10 cellular contexts compared by ENCODE assay signal in genomic region chr17:35907266-35907637, GRCh38. TPM values are rescaled to one million over a fixed set of nuclear protein-coding genes. Genes with fewer than 3 reads are reported as not detected.
"Had no signal": no experiment of that assay in that cellular context is flagged by ENCODE, and none has a peak within 500 bp of the region (broad histone marks: within the 10 kb centered on the region; RNA-seq: fewer than 3 reads in every experiment).

No MANE protein-coding gene starts in this region.

- H3K4me3 ChIP-seq: GM23248, HAP-1 had no signal

- DNase-seq: GOT3, H7, KG1 had no signal

- H3K9ac ChIP-seq: GM23248 had no signal

- H2AFZ ChIP-seq: GM23248 had no signal

- H3K36me3 ChIP-seq: HAP-1 had no signal

- H3K9me3 ChIP-seq: HAP-1 had no signal

- H3K27ac ChIP-seq: GM23248, HL-60 had no signal

RNA-seq across cellular contexts. Expression of gene RDM1, which starts 23.3 kb away (rescaled TPM):
- total RNA-seq: GM23248 had no signal
- polyA plus RNA-seq: GM23248, IgD-negative memory B cell had no signal

RNA-seq across cellular contexts. Expression of gene CCL5, which starts 27.1 kb away (rescaled TPM):
- total RNA-seq: GM23248, H4, H7, HT1080 had no signal
- polyA plus RNA-seq: GM23248 had no signal

RNA-seq across cellular contexts. Expression of gene LYZL6, which starts 36.3 kb away (rescaled TPM):
- total RNA-seq: GM23248, H4, H7, HepG2, HT1080 had no signal
- polyA plus RNA-seq: GM23248, HepG2, IgD-negative memory B cell had no signal

RNA-seq across cellular contexts. Expression of gene HEATR9, which starts 38.6 kb away (rescaled TPM):
- total RNA-seq: GM23248, H4, H7, HepG2, HT1080 had no signal
- polyA plus RNA-seq: GM23248, HepG2, IgD-negative memory B cell had no signal
